In the genomic region with DNA sequence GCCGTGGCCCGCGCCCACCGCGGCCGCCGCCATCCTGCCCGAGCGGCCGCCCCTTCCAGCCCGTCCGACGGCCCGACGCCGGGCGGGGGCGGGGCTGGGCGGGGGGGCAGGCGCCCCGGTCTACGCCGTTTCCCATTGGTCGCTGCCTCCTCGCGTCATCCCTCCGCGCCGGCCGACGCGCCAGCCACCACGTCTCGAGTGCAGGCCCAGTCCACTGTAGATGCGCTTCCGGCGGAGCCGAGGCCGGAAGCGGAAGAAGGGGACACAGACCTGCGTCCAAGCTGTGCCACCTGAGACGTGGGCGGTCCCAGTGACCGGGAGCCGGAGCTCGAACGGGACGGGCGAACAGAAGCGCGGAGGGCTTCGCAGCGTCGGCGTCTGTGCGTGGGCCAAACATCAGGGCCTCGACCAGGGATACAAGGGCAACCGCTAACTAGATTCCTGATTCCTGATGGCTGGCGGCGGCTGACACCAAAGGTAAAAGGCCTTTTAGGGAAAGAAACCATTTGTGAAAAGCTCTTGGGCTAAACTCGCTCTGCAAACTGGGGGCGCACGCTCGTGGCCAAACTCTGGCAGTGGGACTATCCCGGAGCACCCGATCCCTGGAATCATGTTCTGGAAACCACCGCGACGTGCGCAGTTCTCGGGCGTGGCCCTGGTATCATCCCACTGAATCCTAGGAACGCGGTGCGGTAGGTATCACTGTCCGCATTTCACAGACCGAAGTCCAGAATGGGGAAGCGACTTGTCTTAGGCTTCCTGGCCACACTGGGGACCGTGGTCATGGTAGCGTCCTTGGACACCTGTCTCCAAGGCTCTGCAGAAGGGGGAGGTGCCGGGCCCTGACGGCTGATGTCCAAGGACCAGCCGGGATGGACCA, we compare ENCODE assay signal across 1 cellular context.
TF ChIP-seq lines count a peak whose summit lies in the region.

SLC35E1 (minus strand) TSS at position 84 of the 880 bp plus-strand sequence; CDS start at position 33, 51 bp downstream.

TF ChIP-seq in GM12878, 131 proteins besides CTCF, POLR2A, EP300 and RAD21 (continued from another document):
- TF ChIP-seq SMC3 (IDR thresholded peaks at IDR 0.05; ENCODE audit: borderline replicate concordance, low read length): 0 out of 2 replicates have a peak, but pooled peaks have one; percentile 13
- peak; percentile 92 for TF ChIP-seq ATF3 (IDR thresholded peaks at IDR 0.05; ENCODE audit: borderline replicate concordance, extremely low read depth, low read depth, low read length)
- TF ChIP-seq SIX5 (IDR thresholded peaks at IDR 0.05; ENCODE audit: low read depth, low read length, severe bottlenecking): peak; percentile 69
- TF ChIP-seq, protein P1, sequence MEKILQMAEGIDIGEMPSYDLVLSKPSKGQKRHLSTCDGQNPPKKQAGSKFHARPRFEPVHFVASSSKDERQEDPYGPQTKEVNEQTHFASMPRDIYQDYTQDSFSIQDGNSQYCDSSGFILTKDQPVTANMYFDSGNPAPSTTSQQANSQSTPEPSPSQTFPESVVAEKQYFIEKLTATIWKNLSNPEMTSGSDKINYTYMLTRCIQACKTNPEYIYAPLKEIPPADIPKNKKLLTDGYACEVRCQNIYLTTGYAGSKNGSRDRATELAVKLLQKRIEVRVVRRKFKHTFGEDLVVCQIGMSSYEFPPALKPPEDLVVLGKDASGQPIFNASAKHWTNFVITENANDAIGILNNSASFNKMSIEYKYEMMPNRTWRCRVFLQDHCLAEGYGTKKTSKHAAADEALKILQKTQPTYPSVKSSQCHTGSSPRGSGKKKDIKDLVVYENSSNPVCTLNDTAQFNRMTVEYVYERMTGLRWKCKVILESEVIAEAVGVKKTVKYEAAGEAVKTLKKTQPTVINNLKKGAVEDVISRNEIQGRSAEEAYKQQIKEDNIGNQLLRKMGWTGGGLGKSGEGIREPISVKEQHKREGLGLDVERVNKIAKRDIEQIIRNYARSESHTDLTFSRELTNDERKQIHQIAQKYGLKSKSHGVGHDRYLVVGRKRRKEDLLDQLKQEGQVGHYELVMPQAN (conservative IDR thresholded peaks at IDR 0.05): peak; percentile 93
- TF ChIP-seq NBN (IDR thresholded peaks at IDR 0.05): peak; percentile 93
- TF ChIP-seq FOXK2 (IDR thresholded peaks at IDR 0.05): peak; percentile 51; the same call in 1 of the 2 replicates
- peak; percentile 29 for TF ChIP-seq RUNX3 (IDR thresholded peaks at IDR 0.05; ENCODE audit: low read length)
- peak; percentile 81 for TF ChIP-seq CHD2 (IDR thresholded peaks at IDR 0.05; ENCODE audit: borderline replicate concordance, low read depth, low read length)
- no peak for TF ChIP-seq ESRRA (IDR thresholded peaks at IDR 0.05; ENCODE audit: low read length)
- peak; percentile 25; the same call in 1 of the 2 replicates for TF ChIP-seq SPI1 (IDR thresholded peaks at IDR 0.05; ENCODE audit: borderline replicate concordance, insufficient read depth, low read depth, low read length)
- TF ChIP-seq IRF4 (IDR thresholded peaks at IDR 0.05; ENCODE audit: low read depth, low read length): no peak
- peak; percentile 70 for TF ChIP-seq RELB (IDR thresholded peaks at IDR 0.05; ENCODE audit: low read depth)
- TF ChIP-seq, protein P2, sequence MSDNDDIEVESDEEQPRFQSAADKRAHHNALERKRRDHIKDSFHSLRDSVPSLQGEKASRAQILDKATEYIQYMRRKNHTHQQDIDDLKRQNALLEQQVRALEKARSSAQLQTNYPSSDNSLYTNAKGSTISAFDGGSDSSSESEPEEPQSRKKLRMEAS (IDR thresholded peaks at IDR 0.05; ENCODE audit: low read depth, low read length): peak; percentile 63; the same call in 1 of the 2 replicates
- peak; percentile 100 for TF ChIP-seq CREB1 (IDR thresholded peaks at IDR 0.05; ENCODE audit: low read depth)
- TF ChIP-seq TCF3 (IDR thresholded peaks at IDR 0.05; ENCODE audit: borderline replicate concordance, insufficient read depth, low read depth, low read length): peak; percentile 34; the same call in 1 of the 2 replicates
- TF ChIP-seq NR2C1 (IDR thresholded peaks at IDR 0.05): peak; percentile 80
- TF ChIP-seq, protein P3, sequence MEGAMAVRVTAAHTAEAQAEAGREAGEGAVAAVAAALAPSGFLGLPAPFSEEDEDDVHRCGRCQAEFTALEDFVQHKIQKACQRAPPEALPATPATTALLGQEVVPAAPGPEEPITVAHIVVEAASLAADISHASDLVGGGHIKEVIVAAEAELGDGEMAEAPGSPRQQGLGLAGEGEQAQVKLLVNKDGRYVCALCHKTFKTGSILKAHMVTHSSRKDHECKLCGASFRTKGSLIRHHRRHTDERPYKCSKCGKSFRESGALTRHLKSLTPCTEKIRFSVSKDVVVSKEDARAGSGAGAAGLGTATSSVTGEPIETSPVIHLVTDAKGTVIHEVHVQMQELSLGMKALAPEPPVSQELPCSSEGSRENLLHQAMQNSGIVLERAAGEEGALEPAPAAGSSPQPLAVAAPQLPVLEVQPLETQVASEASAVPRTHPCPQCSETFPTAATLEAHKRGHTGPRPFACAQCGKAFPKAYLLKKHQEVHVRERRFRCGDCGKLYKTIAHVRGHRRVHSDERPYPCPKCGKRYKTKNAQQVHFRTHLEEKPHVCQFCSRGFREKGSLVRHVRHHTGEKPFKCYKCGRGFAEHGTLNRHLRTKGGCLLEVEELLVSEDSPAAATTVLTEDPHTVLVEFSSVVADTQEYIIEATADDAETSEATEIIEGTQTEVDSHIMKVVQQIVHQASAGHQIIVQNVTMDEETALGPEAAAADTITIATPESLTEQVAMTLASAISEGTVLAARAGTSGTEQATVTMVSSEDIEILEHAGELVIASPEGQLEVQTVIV (IDR thresholded peaks at IDR 0.05; ENCODE audit: borderline replicate concordance, partially characterized antibody): peak; percentile 61
- TF ChIP-seq FOS (IDR thresholded peaks at IDR 0.05; ENCODE audit: borderline replicate concordance, extremely low read depth, insufficient read length): no peak
- TF ChIP-seq SIN3A (IDR thresholded peaks at IDR 0.05; ENCODE audit: low read depth, low read length): peak; percentile 83
- no peak for TF ChIP-seq CHD4 (IDR thresholded peaks at IDR 0.05)
- TF ChIP-seq TARDBP (IDR thresholded peaks at IDR 0.05; ENCODE audit: borderline replicate concordance): peak; percentile 54; the same call in 1 of the 2 replicates
- TF ChIP-seq ZSCAN29 (IDR thresholded peaks at IDR 0.05): no peak
- peak; percentile 87; the same call in 1 of the 2 replicates for TF ChIP-seq POLR2AphosphoS2 (IDR thresholded peaks at IDR 0.05; ENCODE audit: low read depth, low read length)
- TF ChIP-seq USF1 (IDR thresholded peaks at IDR 0.05; ENCODE audit: borderline replicate concordance, extremely low read length, insufficient read depth, low read depth, low read length): peak; percentile 31
- 0 out of 2 replicates have a peak, but pooled peaks have one; percentile 53 for TF ChIP-seq CHD1 (IDR thresholded peaks at IDR 0.05; ENCODE audit: low read depth, low read length)
